ENCODE assay signal across 15 cellular contexts in genomic region chr16:67649494-67649931, GRCh38. TPM values are rescaled to one million over a fixed set of nuclear protein-coding genes. Genes with fewer than 3 reads are reported as not detected.
DNase-seq lines count a peak whose midpoint lies in the region; ATAC-seq, FAIRE-seq and TF ChIP-seq lines count a peak whose summit lies in the region.
"Had no signal": no experiment of that assay in that cellular context is flagged by ENCODE, and none has a peak within 500 bp of the region (broad histone marks: within the 10 kb centered on the region; RNA-seq: fewer than 3 reads in every experiment).

No MANE protein-coding gene starts in this region.

- no peak for TF ChIP-seq RAD21 in HepG2 (CRISPR knock-in tag; IDR thresholded peaks at IDR 0.05)

- H3K79me2 ChIP-seq in HepG2 (ENCODE audit: insufficient read depth, low read length) (no peaks in the 10 kb centered on the region), hepatocyte (no peaks in the 10 kb centered on the region)

- H3K27me3 ChIP-seq in HepG2 (ENCODE audit: control insufficient read depth in 1 of 2, insufficient read depth in 2 of 2, low read length in 2 of 2) (peaks cover 18 to 84% of the 10 kb centered on the region in 2 experiments), testis (no peaks in the 10 kb centered on the region), hepatocyte (peaks cover 50% of the 10 kb centered on the region)

- in situ Hi-C loops in ACHN (cut with HindIII; ENCODE audit: low pct_ligation_motif_present, low pct_unique_long_range_greater_than_20kb, low sequenced_read_pairs) (no loop called here), SK-MEL-5 (cut with HindIII; ENCODE audit: low pct_unique_long_range_greater_than_20kb, low sequenced_read_pairs) (no loop called here), HepG2 (cut with HindIII; ENCODE audit: extremely low pct_ligation_motif_present, low pct_unique_long_range_greater_than_20kb) (loop anchor here (5.0 kb wide), 1 partner anchor 102 kb away; no protein-coding TSS in a partner anchor)

- no peak for TF ChIP-seq POLR2A in HepG2 (IDR thresholded peaks at IDR 0.05; ENCODE audit: insufficient read depth in 1 of 2, low read depth in 2 of 2, low read length in 2 of 2)
- TF ChIP-seq POLR2A in testis (IDR thresholded peaks at IDR 0.05) = no peak

- TF ChIP-seq EP300 in HepG2 (IDR thresholded peaks at IDR 0.05; ENCODE audit: low read depth in 2 of 2, low read length in 2 of 2) = no peak
- no peak for TF ChIP-seq EP300 in HepG2 (CRISPR knock-in tag; IDR thresholded peaks at IDR 0.05; ENCODE audit: borderline replicate concordance)

- H3K4me1 ChIP-seq in HepG2 (ENCODE audit: insufficient read depth, low read length) (peaks cover 33% of the 10 kb centered on the region), testis (peaks cover 10% of the 10 kb centered on the region), hepatocyte (ENCODE audit: insufficient read depth) (peaks cover 7% of the 10 kb centered on the region)

- no peak overlapping the region for H2AFZ ChIP-seq in HepG2 (ENCODE audit: low read length)
- H2AFZ ChIP-seq in hepatocyte = no peak overlapping the region

- FAIRE-seq in HepG2 (lab: Jason Lieb, UNC) = no peak
- FAIRE-seq: urothelium cell line had no signal

- no peaks in the 10 kb centered on the region for H3K9me3 ChIP-seq in HepG2 (ENCODE audit: low read length)
- no peaks in the 10 kb centered on the region for H3K9me3 ChIP-seq in testis
- H3K9me3 ChIP-seq in hepatocyte (ENCODE audit: low read depth) = no peaks in the 10 kb centered on the region

- DNase-seq in ACHN (peak; percentile 21), SK-MEL-5 (ENCODE audit: low read depth, low spot score) (peak; percentile 50), HepG2 (ENCODE audit: low spot score) (no peak), testis (no peak), RKO (ENCODE audit: low spot score) (no peak), hepatocyte (ENCODE audit: low spot score) (no peak)
- DNase-seq: activated CD8-positive, alpha-beta T cell treated with anti-CD3 and anti-CD28 coated beads, Interleukin-2, amount 10 ng/mL, durations not matched to agents 7 days and 5 days; activated effector memory CD4-positive, alpha-beta T cell treated with Interleukin-2 at 50 U/mL for 16 hours; NCI-H2081; NCI-H69; stimulated activated CD4-positive, alpha-beta T cell treated with anti-CD3 and anti-CD28 coated beads, Interleukin-4, amount 100 ng/mL, for 1 hour; T1000 had no signal

- no peak overlapping the region for H3K27ac ChIP-seq in HepG2 (ENCODE audit: extremely low read length, insufficient read depth, low read length)
- H3K27ac ChIP-seq in testis = no peak overlapping the region
- H3K27ac ChIP-seq in hepatocyte = no peak overlapping the region
- H3K27ac ChIP-seq: RWPE1 had no signal

- TF ChIP-seq CTCF in HepG2 (CRISPR knock-in tag; IDR thresholded peaks at IDR 0.05) = no peak; the same call in 1 of the 2 replicates
- no peak for TF ChIP-seq CTCF in testis (IDR thresholded peaks at IDR 0.05)
- TF ChIP-seq CTCF in hepatocyte (IDR thresholded peaks at IDR 0.05; ENCODE audit: poor library complexity) = no peak

- no peaks in the 10 kb centered on the region for H3K9me2 ChIP-seq in hepatocyte (replicated peaks; ENCODE audit: insufficient read depth)

- H3K36me3 ChIP-seq in HepG2 (replicated peaks in 1 of 2; ENCODE audit: control insufficient read depth in 1 of 2, insufficient read depth in 2 of 2, low read length in 2 of 2) (no peaks in the 10 kb centered on the region), testis (ENCODE audit: low read depth, missing control alignments) (no peaks in the 10 kb centered on the region), hepatocyte (replicated peaks; ENCODE audit: insufficient read depth, low read depth) (no peaks in the 10 kb centered on the region)

- CTCF ChIA-PET in HepG2 (lab: Yijun Ruan, JAX; ENCODE audit: low intra/inter-chr PET ratio, low total read pairs) = no interaction called here

- H3K9ac ChIP-seq in HepG2 (ENCODE audit: insufficient read depth, low read depth, low read length) = no peak overlapping the region

- H3K4me3 ChIP-seq in HepG2 (replicated peaks in 1 of 3; ENCODE audit: insufficient read depth in 1 of 3, low read depth in 2 of 3, low read length in 3 of 3) (peak overlapping the region in 1 of 3 experiments; percentile 38; a peak in 1 of 6 replicates), testis (no peak overlapping the region), hepatocyte (no peak overlapping the region)

- peak overlapping the region; percentile 43 for H3K4me2 ChIP-seq in HepG2 (ENCODE audit: low read depth, low read length)
- H3K4me2 ChIP-seq in hepatocyte = no peak overlapping the region

- POLR2A ChIA-PET in HepG2 (lab: Yijun Ruan, JAX) = interaction anchor here (1.1 kb wide), 1 partner anchor 11 kb away, joined by 3 read pairs; the partner anchor contains the start of gene ACD

- 0 out of 3 replicates have a peak, but pooled peaks have one; percentile 1 for ATAC-seq in HepG2
- ATAC-seq: activated CD8-positive, alpha-beta T cell treated with anti-CD3 and anti-CD28 coated beads, Interleukin-2, amount 10 ng/mL, durations not matched to agents 7 days and 5 days; stimulated activated effector memory CD8-positive, alpha-beta T cell treated with anti-CD3 and anti-CD28 coated beads, Interleukin-12 subunit alpha, Interleukin-12 subunit beta, amount 100 ng/mL, for 72 hours had no signal

- BruUV-seq in HepG2 (replicated peaks; lab: Mats Ljungman, UMichigan) = no TSS peak

- intact Hi-C loops in HepG2 (cut with micrococcal nuclease; ENCODE audit: unreplicated experiment) (no loop called here), testis (cut with DNase I; ENCODE audit: low total_unique reads) (loop anchor here (10.0 kb wide), 1 partner anchor 105 kb away; no protein-coding TSS in a partner anchor)

- 40% methylated on average over 33 of the region's 34 CpGs for WGBS in HepG2 (ENCODE audit: low lambda C conversion rate)
- 32 to 48% methylated on average over 4 to 33 of the region's 34 CpGs for WGBS in testis, 2 donors
- WGBS in hepatocyte (ENCODE audit: low lambda C conversion rate, missing lambda C conversion rate) = 60% methylated on average over 17 of the region's 34 CpGs

- H4K20me1 ChIP-seq in HepG2 (ENCODE audit: insufficient read depth, low read length) (peaks cover 11% of the 10 kb centered on the region), hepatocyte (ENCODE audit: insufficient read depth, poor library complexity, severe bottlenecking) (no peaks in the 10 kb centered on the region)

RNA-seq across cellular contexts. Expression of gene CARMIL2, which starts 4.6 kb away (rescaled TPM):
- total RNA-seq in SK-MEL-5 (2014; rRNA removed; shearing (Covaris generic)) = 0.16 and 0.40 TPM in 2 replicates
- polyA plus RNA-seq in SK-MEL-5 (2015; cell fraction: cytosol; rRNA removed) = 0.99 and 1.3 TPM in 2 replicates
- 4.7 and 5.9 TPM in 2 replicates for polyA plus RNA-seq in SK-MEL-5 (2015; cell fraction: nucleus; rRNA removed)
- total RNA-seq in HepG2 (2016; rRNA removed; fragmentation: Illumina TruSeq; extraction: Trizol) (0.91 and 1.3 TPM in 2 replicates), testis (1 to 10 TPM; 5.6 to 7.9 TPM), hepatocyte (0.52 and 1.7 TPM in 2 replicates)
- 0.35 TPM in 1 of 2 replicates, not detected in the other for total RNA-seq in HepG2 (2016; cell fraction: cytosol; rRNA removed; fragmentation: Illumina TruSeq; extraction: Trizol; ENCODE audit: low read depth)
- total RNA-seq in HepG2 (2016; cell fraction: insoluble cytoplasmic fraction; rRNA removed; fragmentation: Illumina TruSeq; extraction: Trizol) = 0.70 and 1.1 TPM in 2 replicates
- 0.53 and 0.79 TPM in 2 replicates for total RNA-seq in HepG2 (2016; cell fraction: membrane; rRNA removed; fragmentation: Illumina TruSeq; extraction: Trizol)
- total RNA-seq in HepG2 (2016; cell fraction: nucleus; rRNA removed; fragmentation: Illumina TruSeq; extraction: Trizol) = 1.4 and 1.8 TPM in 2 replicates
- polyA plus RNA-seq in HepG2 (2011; rRNA removed) (2.7 and 3.9 TPM in 2 replicates), testis (ENCODE audit: insufficient read depth, low read depth, low replicate concordance) (3.1 TPM), hepatocyte (2.6 and 2.9 TPM in 2 replicates)
- 1.2 and 1.7 TPM in 2 replicates for polyA plus RNA-seq in HepG2 (2011; cell fraction: cytosol; rRNA removed)
- 44.9 and 54.0 TPM in 2 replicates for polyA plus RNA-seq in HepG2 (2011; cell fraction: nucleus; rRNA removed)
- 3.5 and 5.1 TPM in 2 replicates for polyA plus RNA-seq in HepG2 (2012)
- 0.63 and 0.69 TPM in 2 replicates for polyA plus RNA-seq in HepG2 (2016; cell fraction: cytosol; fragmentation: Illumina TruSeq; extraction: Trizol; ENCODE audit: low read depth)
- 0.79 and 1.0 TPM in 2 replicates for polyA plus RNA-seq in HepG2 (2016; cell fraction: insoluble cytoplasmic fraction; fragmentation: Illumina TruSeq; extraction: Trizol; ENCODE audit: low read depth)
- polyA plus RNA-seq in HepG2 (2016; cell fraction: membrane; fragmentation: Illumina TruSeq; extraction: Trizol; ENCODE audit: low read depth) = 0.58 and 0.64 TPM in 2 replicates
- 6.0 and 8.0 TPM in 2 replicates for polyA plus RNA-seq in HepG2 (2016; cell fraction: nucleus; fragmentation: Illumina TruSeq; extraction: Trizol; ENCODE audit: insufficient read depth, low read depth)
- polyA minus RNA-seq in HepG2 (2011; rRNA and poly(A)+ RNA removed; ENCODE audit: low replicate concordance) = 0.23 and 5.9 TPM in 2 replicates
- 1.2 and 3.3 TPM in 2 replicates for polyA minus RNA-seq in HepG2 (2011; cell fraction: cytosol; rRNA and poly(A)+ RNA removed)
- polyA minus RNA-seq in HepG2 (2011; cell fraction: nucleus; rRNA and poly(A)+ RNA removed) = 8.9 and 9.2 TPM in 2 replicates

RNA-seq across cellular contexts. Expression of gene ACD, which starts 10.5 kb away (rescaled TPM):
- 17.4 and 18.3 TPM in 2 replicates for total RNA-seq in SK-MEL-5 (2014; rRNA removed; shearing (Covaris generic))
- 28.3 and 32.4 TPM in 2 replicates for polyA plus RNA-seq in SK-MEL-5 (2015; cell fraction: cytosol; rRNA removed)
- polyA plus RNA-seq in SK-MEL-5 (2015; cell fraction: nucleus; rRNA removed) = 54.0 and 62.9 TPM in 2 replicates
- total RNA-seq in HepG2 (2016; rRNA removed; fragmentation: Illumina TruSeq; extraction: Trizol) (26.1 and 32.6 TPM in 2 replicates), testis (10 to 100 TPM; 44.7 to 48.3 TPM), hepatocyte (17.1 and 18.5 TPM in 2 replicates)
- 11.9 and 12.4 TPM in 2 replicates for total RNA-seq in HepG2 (2016; cell fraction: cytosol; rRNA removed; fragmentation: Illumina TruSeq; extraction: Trizol; ENCODE audit: low read depth)
- total RNA-seq in HepG2 (2016; cell fraction: insoluble cytoplasmic fraction; rRNA removed; fragmentation: Illumina TruSeq; extraction: Trizol) = 22.4 and 31.8 TPM in 2 replicates
- 20.9 and 24.1 TPM in 2 replicates for total RNA-seq in HepG2 (2016; cell fraction: membrane; rRNA removed; fragmentation: Illumina TruSeq; extraction: Trizol)
- 18.3 and 24.0 TPM in 2 replicates for total RNA-seq in HepG2 (2016; cell fraction: nucleus; rRNA removed; fragmentation: Illumina TruSeq; extraction: Trizol)
- polyA plus RNA-seq in HepG2 (2011; rRNA removed) (37.1 and 38.3 TPM in 2 replicates), testis (ENCODE audit: insufficient read depth, low read depth, low replicate concordance) (40.3 TPM), hepatocyte (26.3 and 28.5 TPM in 2 replicates)
- 15.3 and 28.8 TPM in 2 replicates for polyA plus RNA-seq in HepG2 (2011; cell fraction: cytosol; rRNA removed)
- 82.8 and 84.5 TPM in 2 replicates for polyA plus RNA-seq in HepG2 (2011; cell fraction: nucleus; rRNA removed)
- 28.9 and 29.0 TPM in 2 replicates for polyA plus RNA-seq in HepG2 (2012)
- polyA plus RNA-seq in HepG2 (2016; cell fraction: cytosol; fragmentation: Illumina TruSeq; extraction: Trizol; ENCODE audit: low read depth) = 18.7 and 21.0 TPM in 2 replicates
- 30.7 and 42.2 TPM in 2 replicates for polyA plus RNA-seq in HepG2 (2016; cell fraction: insoluble cytoplasmic fraction; fragmentation: Illumina TruSeq; extraction: Trizol; ENCODE audit: low read depth)
- polyA plus RNA-seq in HepG2 (2016; cell fraction: membrane; fragmentation: Illumina TruSeq; extraction: Trizol; ENCODE audit: low read depth) = 29.3 and 29.6 TPM in 2 replicates
- 42.9 and 46.5 TPM in 2 replicates for polyA plus RNA-seq in HepG2 (2016; cell fraction: nucleus; fragmentation: Illumina TruSeq; extraction: Trizol; ENCODE audit: insufficient read depth, low read depth)
- polyA minus RNA-seq in HepG2 (2011; rRNA and poly(A)+ RNA removed; ENCODE audit: low replicate concordance) = 39.4 and 41.0 TPM in 2 replicates
- 18.9 and 21.7 TPM in 2 replicates for polyA minus RNA-seq in HepG2 (2011; cell fraction: cytosol; rRNA and poly(A)+ RNA removed)
- polyA minus RNA-seq in HepG2 (2011; cell fraction: nucleus; rRNA and poly(A)+ RNA removed) = 18.6 and 22.8 TPM in 2 replicates

RNA-seq across cellular contexts. Expression of gene PARD6A, which starts 11.2 kb away (rescaled TPM):
- 0.34 and 0.51 TPM in 2 replicates for total RNA-seq in SK-MEL-5 (2014; rRNA removed; shearing (Covaris generic))
- 1.5 and 2.1 TPM in 2 replicates for polyA plus RNA-seq in SK-MEL-5 (2015; cell fraction: cytosol; rRNA removed)
- polyA plus RNA-seq in SK-MEL-5 (2015; cell fraction: nucleus; rRNA removed) = 0.35 TPM in 1 of 2 replicates, not detected in the other
- total RNA-seq in HepG2 (2016; rRNA removed; fragmentation: Illumina TruSeq; extraction: Trizol) (3.0 and 4.3 TPM in 2 replicates), testis (10 to 100 TPM; 30.0 to 80.1 TPM), hepatocyte (1.1 and 1.4 TPM in 2 replicates)
- total RNA-seq in HepG2 (2016; cell fraction: cytosol; rRNA removed; fragmentation: Illumina TruSeq; extraction: Trizol; ENCODE audit: low read depth) = 22.8 and 24.1 TPM in 2 replicates
- total RNA-seq in HepG2 (2016; cell fraction: insoluble cytoplasmic fraction; rRNA removed; fragmentation: Illumina TruSeq; extraction: Trizol) = 2.5 and 4.0 TPM in 2 replicates
- total RNA-seq in HepG2 (2016; cell fraction: membrane; rRNA removed; fragmentation: Illumina TruSeq; extraction: Trizol) = 18.3 and 19.1 TPM in 2 replicates
- total RNA-seq in HepG2 (2016; cell fraction: nucleus; rRNA removed; fragmentation: Illumina TruSeq; extraction: Trizol) = 1.6 and 2.2 TPM in 2 replicates
- polyA plus RNA-seq in HepG2 (2011; rRNA removed) (3.5 and 3.6 TPM in 2 replicates), testis (ENCODE audit: insufficient read depth, low read depth, low replicate concordance) (35.4 TPM), hepatocyte (1.8 and 3.0 TPM in 2 replicates)
- polyA plus RNA-seq in HepG2 (2011; cell fraction: cytosol; rRNA removed) = 4.3 and 6.9 TPM in 2 replicates
- 2.8 and 3.0 TPM in 2 replicates for polyA plus RNA-seq in HepG2 (2011; cell fraction: nucleus; rRNA removed)
- 1.3 and 2.2 TPM in 2 replicates for polyA plus RNA-seq in HepG2 (2012)
- polyA plus RNA-seq in HepG2 (2016; cell fraction: cytosol; fragmentation: Illumina TruSeq; extraction: Trizol; ENCODE audit: low read depth) = 26.8 and 27.5 TPM in 2 replicates
- 2.2 and 3.0 TPM in 2 replicates for polyA plus RNA-seq in HepG2 (2016; cell fraction: insoluble cytoplasmic fraction; fragmentation: Illumina TruSeq; extraction: Trizol; ENCODE audit: low read depth)
- polyA plus RNA-seq in HepG2 (2016; cell fraction: membrane; fragmentation: Illumina TruSeq; extraction: Trizol; ENCODE audit: low read depth) = 17.4 and 17.7 TPM in 2 replicates
- 1.5 and 2.9 TPM in 2 replicates for polyA plus RNA-seq in HepG2 (2016; cell fraction: nucleus; fragmentation: Illumina TruSeq; extraction: Trizol; ENCODE audit: insufficient read depth, low read depth)
- polyA minus RNA-seq in HepG2 (2011; rRNA and poly(A)+ RNA removed; ENCODE audit: low replicate concordance) = 2.8 and 3.8 TPM in 2 replicates
- 0.79 and 2.1 TPM in 2 replicates for polyA minus RNA-seq in HepG2 (2011; cell fraction: cytosol; rRNA and poly(A)+ RNA removed)
- 0.50 and 0.77 TPM in 2 replicates for polyA minus RNA-seq in HepG2 (2011; cell fraction: nucleus; rRNA and poly(A)+ RNA removed)

RNA-seq across cellular contexts. Expression of gene ENKD1, which starts 17.0 kb away (rescaled TPM):
- 6.4 and 9.1 TPM in 2 replicates for total RNA-seq in SK-MEL-5 (2014; rRNA removed; shearing (Covaris generic))
- polyA plus RNA-seq in SK-MEL-5 (2015; cell fraction: cytosol; rRNA removed) = 8.1 and 11.0 TPM in 2 replicates
- 12.3 and 20.3 TPM in 2 replicates for polyA plus RNA-seq in SK-MEL-5 (2015; cell fraction: nucleus; rRNA removed)
- 20.8 and 21.4 TPM in 2 replicates for total RNA-seq in HepG2 (2016; rRNA removed; fragmentation: Illumina TruSeq; extraction: Trizol)
- 10.8 and 12.4 TPM in 2 replicates for total RNA-seq in HepG2 (2016; cell fraction: cytosol; rRNA removed; fragmentation: Illumina TruSeq; extraction: Trizol; ENCODE audit: low read depth)
- 17.9 and 24.2 TPM in 2 replicates for total RNA-seq in HepG2 (2016; cell fraction: insoluble cytoplasmic fraction; rRNA removed; fragmentation: Illumina TruSeq; extraction: Trizol)
- total RNA-seq in HepG2 (2016; cell fraction: membrane; rRNA removed; fragmentation: Illumina TruSeq; extraction: Trizol) = 17.6 and 19.5 TPM in 2 replicates
- 13.8 and 15.4 TPM in 2 replicates for total RNA-seq in HepG2 (2016; cell fraction: nucleus; rRNA removed; fragmentation: Illumina TruSeq; extraction: Trizol)
- 10.8 and 12.2 TPM in 2 replicates for polyA plus RNA-seq in HepG2 (2011; rRNA removed)
- polyA plus RNA-seq in HepG2 (2011; cell fraction: cytosol; rRNA removed) = 6.0 and 11.2 TPM in 2 replicates
- 29.2 and 37.2 TPM in 2 replicates for polyA plus RNA-seq in HepG2 (2011; cell fraction: nucleus; rRNA removed)
- polyA plus RNA-seq in HepG2 (2012) = 9.4 and 12.3 TPM in 2 replicates
- polyA plus RNA-seq in HepG2 (2016; cell fraction: cytosol; fragmentation: Illumina TruSeq; extraction: Trizol; ENCODE audit: low read depth) = 11.8 and 13.2 TPM in 2 replicates
- 18.0 and 18.5 TPM in 2 replicates for polyA plus RNA-seq in HepG2 (2016; cell fraction: insoluble cytoplasmic fraction; fragmentation: Illumina TruSeq; extraction: Trizol; ENCODE audit: low read depth)
- 9.5 and 15.3 TPM in 2 replicates for polyA plus RNA-seq in HepG2 (2016; cell fraction: membrane; fragmentation: Illumina TruSeq; extraction: Trizol; ENCODE audit: low read depth)
- 33.6 and 35.0 TPM in 2 replicates for polyA plus RNA-seq in HepG2 (2016; cell fraction: nucleus; fragmentation: Illumina TruSeq; extraction: Trizol; ENCODE audit: insufficient read depth, low read depth)
- 6.6 and 7.1 TPM in 2 replicates for polyA minus RNA-seq in HepG2 (2011; rRNA and poly(A)+ RNA removed; ENCODE audit: low replicate concordance)
- polyA minus RNA-seq in HepG2 (2011; cell fraction: cytosol; rRNA and poly(A)+ RNA removed) = 4.5 and 7.8 TPM in 2 replicates
- 3.6 and 3.9 TPM in 2 replicates for polyA minus RNA-seq in HepG2 (2011; cell fraction: nucleus; rRNA and poly(A)+ RNA removed)
- total RNA-seq in testis = 10 to 100 TPM; 37.7 to 47.5 TPM
- 53.3 TPM for polyA plus RNA-seq in testis (ENCODE audit: insufficient read depth, low read depth, low replicate concordance)
- total RNA-seq in hepatocyte = 8.3 and 10.2 TPM in 2 replicates
- polyA plus RNA-seq in hepatocyte = 13.1 and 16.0 TPM in 2 replicates

RNA-seq across cellular contexts. Expression of gene C16orf86, which starts 17.1 kb away (rescaled TPM):
- total RNA-seq in SK-MEL-5 (2014; rRNA removed; shearing (Covaris generic)) = 0.98 and 3.1 TPM in 2 replicates
- 5.3 and 7.6 TPM in 2 replicates for polyA plus RNA-seq in SK-MEL-5 (2015; cell fraction: cytosol; rRNA removed)
- 21.3 and 39.4 TPM in 2 replicates for polyA plus RNA-seq in SK-MEL-5 (2015; cell fraction: nucleus; rRNA removed)
- total RNA-seq in HepG2 (2016; rRNA removed; fragmentation: Illumina TruSeq; extraction: Trizol) = 1.7 and 3.1 TPM in 2 replicates
- 1.9 and 2.8 TPM in 2 replicates for total RNA-seq in HepG2 (2016; cell fraction: cytosol; rRNA removed; fragmentation: Illumina TruSeq; extraction: Trizol; ENCODE audit: low read depth)
- total RNA-seq in HepG2 (2016; cell fraction: insoluble cytoplasmic fraction; rRNA removed; fragmentation: Illumina TruSeq; extraction: Trizol) = 2.1 and 4.2 TPM in 2 replicates
- 2.2 and 3.5 TPM in 2 replicates for total RNA-seq in HepG2 (2016; cell fraction: membrane; rRNA removed; fragmentation: Illumina TruSeq; extraction: Trizol)
- total RNA-seq in HepG2 (2016; cell fraction: nucleus; rRNA removed; fragmentation: Illumina TruSeq; extraction: Trizol) = 1.9 and 4.3 TPM in 2 replicates
- polyA plus RNA-seq in HepG2 (2011; rRNA removed) = 1.5 and 2.0 TPM in 2 replicates
- polyA plus RNA-seq in HepG2 (2011; cell fraction: cytosol; rRNA removed) = 1.8 and 2.8 TPM in 2 replicates
- 7.9 and 8.0 TPM in 2 replicates for polyA plus RNA-seq in HepG2 (2011; cell fraction: nucleus; rRNA removed)
- polyA plus RNA-seq in HepG2 (2012) = 1.3 and 1.7 TPM in 2 replicates
- polyA plus RNA-seq in HepG2 (2016; cell fraction: cytosol; fragmentation: Illumina TruSeq; extraction: Trizol; ENCODE audit: low read depth) = 1.6 and 2.1 TPM in 2 replicates
- polyA plus RNA-seq in HepG2 (2016; cell fraction: insoluble cytoplasmic fraction; fragmentation: Illumina TruSeq; extraction: Trizol; ENCODE audit: low read depth) = 2.2 and 3.1 TPM in 2 replicates
- polyA plus RNA-seq in HepG2 (2016; cell fraction: membrane; fragmentation: Illumina TruSeq; extraction: Trizol; ENCODE audit: low read depth) = 2.3 and 2.5 TPM in 2 replicates
- polyA plus RNA-seq in HepG2 (2016; cell fraction: nucleus; fragmentation: Illumina TruSeq; extraction: Trizol; ENCODE audit: insufficient read depth, low read depth) = 5.2 and 6.4 TPM in 2 replicates
- polyA minus RNA-seq in HepG2 (2011; rRNA and poly(A)+ RNA removed; ENCODE audit: low replicate concordance) = 0.12 and 1.3 TPM in 2 replicates
- 0.53 and 0.79 TPM in 2 replicates for polyA minus RNA-seq in HepG2 (2011; cell fraction: cytosol; rRNA and poly(A)+ RNA removed)
- polyA minus RNA-seq in HepG2 (2011; cell fraction: nucleus; rRNA and poly(A)+ RNA removed) = 0.62 and 0.64 TPM in 2 replicates
- total RNA-seq in testis = 10 to 100 TPM; 38.7 to 43.4 TPM
- 77.9 TPM for polyA plus RNA-seq in testis (ENCODE audit: insufficient read depth, low read depth, low replicate concordance)
- 1.7 and 2.3 TPM in 2 replicates for total RNA-seq in hepatocyte
- 3.4 and 4.1 TPM in 2 replicates for polyA plus RNA-seq in hepatocyte

Comparison
In these comparisons a context has a peak if more than half of its experiments do, and no peak if none do; other contexts are left out.
1. DNase-seq: peak in ACHN (single experiment) and SK-MEL-5 (single experiment); none in HepG2 (single experiment), testis (single experiment), RKO (single experiment) and hepatocyte (single experiment).